1 cellular context compared by ENCODE assay signal in genomic region chr2:237628482-237629187, GRCh38.
TF ChIP-seq lines count a peak whose summit lies in the region.

No MANE protein-coding gene starts in this region.

TF ChIP-seq in endothelial cell of umbilical vein, 7 proteins besides CTCF, POLR2A, EP300 and RAD21 (continued from another document):
- no peak for TF ChIP-seq GATA2 (IDR thresholded peaks at IDR 0.05; ENCODE audit: insufficient read depth, insufficient read length, low read depth, low read length)
- TF ChIP-seq JUN (IDR thresholded peaks at IDR 0.05; ENCODE audit: borderline replicate concordance, insufficient read depth, insufficient read length, low read depth) = no peak
- TF ChIP-seq MYC (IDR thresholded peaks at IDR 0.05; ENCODE audit: low read depth, low read length) = no peak
